1 cellular context compared by ENCODE assay signal in the genomic region with DNA sequence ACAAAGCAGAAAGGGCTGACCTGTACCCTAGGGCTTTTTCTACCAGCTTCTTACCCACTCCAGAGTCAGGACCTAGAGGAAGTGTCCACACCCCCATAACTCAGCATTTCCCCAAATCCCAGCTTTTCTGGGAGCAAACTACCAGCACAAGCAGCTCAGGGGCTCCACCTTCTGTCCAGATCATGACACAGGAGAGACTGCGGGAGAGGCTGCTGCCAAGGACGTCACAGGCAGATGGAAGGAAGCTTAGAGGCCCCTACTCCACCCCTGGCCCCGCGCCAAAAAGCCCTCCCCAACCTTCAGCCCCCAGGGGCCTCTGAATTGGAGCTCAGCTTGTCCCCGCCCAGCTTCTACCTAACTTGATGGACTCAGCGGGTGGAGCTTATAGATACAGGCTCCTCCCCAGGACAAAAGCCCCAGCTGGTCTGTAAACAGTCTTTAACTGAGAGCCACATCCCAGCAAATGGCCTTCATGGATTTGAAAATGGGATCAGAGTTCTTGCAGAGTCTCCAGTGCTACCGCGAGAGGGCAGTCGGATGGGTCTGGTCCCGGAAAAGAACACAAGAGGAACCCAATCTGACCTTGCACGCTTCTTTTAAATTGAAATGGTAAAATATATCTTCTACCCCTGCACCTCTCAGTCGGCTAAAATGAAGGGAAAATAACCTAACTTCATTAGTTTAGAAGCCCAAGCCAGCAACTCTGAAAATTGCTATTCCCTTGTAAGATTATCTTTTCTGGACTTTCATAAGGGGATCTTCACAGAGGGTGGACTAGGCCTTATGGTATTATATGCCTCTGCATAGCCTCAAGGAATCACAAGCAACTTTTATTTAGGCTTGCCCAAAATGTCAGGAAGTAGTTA.
TF ChIP-seq lines count a peak whose summit lies in the region.

No MANE protein-coding gene starts in this region.

TF ChIP-seq in A549, 52 proteins besides CTCF, POLR2A, EP300 and RAD21 (continued from another document):
- TF ChIP-seq REST (IDR thresholded peaks at IDR 0.05) (peak; percentile 50; the same call in 1 of the 2 replicates), POLR2AphosphoS2 (conservative IDR thresholded peaks at IDR 0.05; ENCODE audit: low read length) (0 out of 2 replicates have a peak, but pooled peaks have one; percentile 45), CBX8 (IDR thresholded peaks at IDR 0.05) (no peak)
